Comparison of ENCODE assay signal across 9 cellular contexts in genomic region chrX:120664081-120664480, GRCh38. TPM values are rescaled to one million over a fixed set of nuclear protein-coding genes. Genes with fewer than 3 reads are reported as not detected.
DNase-seq lines count a peak whose midpoint lies in the region; ATAC-seq, FAIRE-seq and TF ChIP-seq lines count a peak whose summit lies in the region.
"Had no signal": no experiment of that assay in that cellular context is flagged by ENCODE, and none has a peak within 500 bp of the region (broad histone marks: within the 10 kb centered on the region; RNA-seq: fewer than 3 reads in every experiment).

No MANE protein-coding gene starts in this region.

- H3K27ac Mint-ChIP-seq in astrocyte (ENCODE audit: unreplicated experiment) (no peak overlapping the region), memory B cell (peak overlapping the region; percentile 45), Caco-2 (ENCODE audit: unreplicated experiment) (no peak overlapping the region)

- no peak overlapping the region for H3K27ac ChIP-seq in astrocyte (ENCODE audit: low read depth, low read length)

- no peaks in the 10 kb centered on the region for H3K79me2 ChIP-seq in astrocyte (ENCODE audit: insufficient read depth, low read length)

- intact Hi-C loops in Caco-2 (cut with micrococcal nuclease; ENCODE audit: unreplicated experiment), result loop anchor here (1.0 kb wide), 2 partner anchors 150 to 166 kb away; no protein-coding TSS in a partner anchor

- H4K20me1 ChIP-seq in astrocyte (ENCODE audit: insufficient read depth, low read length), result no peaks in the 10 kb centered on the region

- CTCF ChIA-PET in Caco-2 (lab: Charles Lee), result no interaction called here

- H3K36me3 Mint-ChIP-seq in astrocyte (ENCODE audit: low read depth, unreplicated experiment) (no peaks in the 10 kb centered on the region), memory B cell (no peaks in the 10 kb centered on the region), Caco-2 (ENCODE audit: insufficient read depth, unreplicated experiment) (no peaks in the 10 kb centered on the region)

- BruUV-seq in Caco-2 (replicated peaks; lab: Mats Ljungman, UMichigan), result no TSS peak

- peak; percentile 74 for FAIRE-seq in astrocyte (lab: Jason Lieb, UNC)

- no peaks in the 10 kb centered on the region for H3K36me3 ChIP-seq in astrocyte (ENCODE audit: insufficient read depth, low read length)
- no peaks in the 10 kb centered on the region for H3K36me3 ChIP-seq in Caco-2 (ENCODE audit: control insufficient read depth, insufficient read depth, low read length)

- H3K4me3 Mint-ChIP-seq in astrocyte (ENCODE audit: unreplicated experiment) (no peak overlapping the region), memory B cell (no peak overlapping the region), Caco-2 (ENCODE audit: unreplicated experiment) (no peak overlapping the region)

- no peaks in the 10 kb centered on the region for H3K27me3 Mint-ChIP-seq in astrocyte (ENCODE audit: low read depth, unreplicated experiment)
- no peaks in the 10 kb centered on the region for H3K27me3 Mint-ChIP-seq in memory B cell
- H3K27me3 Mint-ChIP-seq in Caco-2 (ENCODE audit: insufficient read depth, unreplicated experiment), result no peaks in the 10 kb centered on the region

- H3K4me3 ChIP-seq in astrocyte (ENCODE audit: insufficient read depth, low read depth, low read length) (no peak overlapping the region), Caco-2 (ENCODE audit: low read depth, low read length) (no peak overlapping the region)

- no peaks in the 10 kb centered on the region for H3K4me1 ChIP-seq in astrocyte (ENCODE audit: insufficient read depth, low read length)
- H3K4me1 ChIP-seq in Caco-2, result no peaks in the 10 kb centered on the region

- H3K9me3 ChIP-seq in astrocyte (ENCODE audit: insufficient read depth, low read depth, low read length) (no peaks in the 10 kb centered on the region), Caco-2 (no peaks in the 10 kb centered on the region)

- H3K9me3 Mint-ChIP-seq in astrocyte (ENCODE audit: unreplicated experiment) (no peaks in the 10 kb centered on the region), memory B cell (no peaks in the 10 kb centered on the region), Caco-2 (ENCODE audit: unreplicated experiment) (no peaks in the 10 kb centered on the region)

- TF ChIP-seq CTCF in astrocyte (IDR thresholded peaks at IDR 0.05; ENCODE audit: insufficient read depth, low read depth, low read length), result no peak
- TF ChIP-seq CTCF in Caco-2 (IDR thresholded peaks at IDR 0.05; ENCODE audit: insufficient read depth in 1 of 2, low read depth in 1 of 2, low read length in 1 of 2, severe bottlenecking in 1 of 2, unreplicated experiment in 1 of 2), result peak in 1 of 2 experiments; percentile 24

- no peaks in the 10 kb centered on the region for H3K4me1 Mint-ChIP-seq in astrocyte (ENCODE audit: low read depth, unreplicated experiment)
- H3K4me1 Mint-ChIP-seq in memory B cell, result peaks cover 3% of the 10 kb centered on the region
- no peaks in the 10 kb centered on the region for H3K4me1 Mint-ChIP-seq in Caco-2 (ENCODE audit: low read depth, unreplicated experiment)

- H3K9ac ChIP-seq in astrocyte (ENCODE audit: low read length), result no peak overlapping the region

- no peak overlapping the region for H2AFZ ChIP-seq in astrocyte (ENCODE audit: low read depth, low read length)

- ATAC-seq in memory B cell (ENCODE audit: low read depth) (no peak), GM19455 (IDR thresholded peaks at IDR 0.05; ENCODE audit: unreplicated experiment) (no peak)

- no peak overlapping the region for H3K4me2 ChIP-seq in astrocyte (ENCODE audit: low read length)

- POLR2A ChIA-PET in Caco-2 (lab: Charles Lee), result no interaction called here

- DNase-seq in DMS53 treated with DMSO at 0.1 percent for 48 hours (lab: John Stamatoyannopoulos, UW; ENCODE audit: unreplicated experiment), result peak; percentile 16
- peak; percentile 39 for DNase-seq in HT1080 (ENCODE audit: low read depth)
- DNase-seq in astrocyte (ENCODE audit: low read depth), result no peak
- DNase-seq in memory B cell (ENCODE audit: low spot score in 2 of 2), result peak in 1 of 2 donors; percentile 5
- no peak for DNase-seq in Caco-2
- no peak for DNase-seq in 8988T
- no peak for DNase-seq in epidermal melanocyte (ENCODE audit: insufficient read length, low spot score)
- DNase-seq: kidney glomerular epithelial cell had no signal

- H3K27me3 ChIP-seq in astrocyte (ENCODE audit: insufficient read depth, low read length), result no peaks in the 10 kb centered on the region
- no peaks in the 10 kb centered on the region for H3K27me3 ChIP-seq in Caco-2 (replicated peaks; ENCODE audit: control insufficient read depth, insufficient read depth, low read length)

RNA-seq across cellular contexts. Expression of gene C1GALT1C1, which starts 34.2 kb away (rescaled TPM):
- total RNA-seq in HT1080 (2014; rRNA removed; shearing (Covaris generic)), result 24.4 and 28.6 TPM in 2 replicates
- polyA plus RNA-seq in HT1080 (2015; cell fraction: cytosol; rRNA removed), result 29.2 and 32.7 TPM in 2 replicates
- 62.0 and 64.6 TPM in 2 replicates for polyA plus RNA-seq in HT1080 (2015; cell fraction: nucleus; rRNA removed)
- total RNA-seq in astrocyte, result 12.7 and 12.8 TPM in 2 replicates
- 12.7 and 15.3 TPM in 2 replicates for total RNA-seq in Caco-2 (2022)

Comparison
In these comparisons a context has a peak if more than half of its experiments do, and no peak if none do; other contexts are left out.
1. DNase-seq: peak in DMS53 treated with DMSO at 0.1 percent for 48 hours (single experiment) and HT1080 (single experiment); none in astrocyte (single experiment), Caco-2 (0 of 2), 8988T (single experiment) and epidermal melanocyte (single experiment).